Comparison of ENCODE assay signal across 10 cellular contexts in the genomic region with DNA sequence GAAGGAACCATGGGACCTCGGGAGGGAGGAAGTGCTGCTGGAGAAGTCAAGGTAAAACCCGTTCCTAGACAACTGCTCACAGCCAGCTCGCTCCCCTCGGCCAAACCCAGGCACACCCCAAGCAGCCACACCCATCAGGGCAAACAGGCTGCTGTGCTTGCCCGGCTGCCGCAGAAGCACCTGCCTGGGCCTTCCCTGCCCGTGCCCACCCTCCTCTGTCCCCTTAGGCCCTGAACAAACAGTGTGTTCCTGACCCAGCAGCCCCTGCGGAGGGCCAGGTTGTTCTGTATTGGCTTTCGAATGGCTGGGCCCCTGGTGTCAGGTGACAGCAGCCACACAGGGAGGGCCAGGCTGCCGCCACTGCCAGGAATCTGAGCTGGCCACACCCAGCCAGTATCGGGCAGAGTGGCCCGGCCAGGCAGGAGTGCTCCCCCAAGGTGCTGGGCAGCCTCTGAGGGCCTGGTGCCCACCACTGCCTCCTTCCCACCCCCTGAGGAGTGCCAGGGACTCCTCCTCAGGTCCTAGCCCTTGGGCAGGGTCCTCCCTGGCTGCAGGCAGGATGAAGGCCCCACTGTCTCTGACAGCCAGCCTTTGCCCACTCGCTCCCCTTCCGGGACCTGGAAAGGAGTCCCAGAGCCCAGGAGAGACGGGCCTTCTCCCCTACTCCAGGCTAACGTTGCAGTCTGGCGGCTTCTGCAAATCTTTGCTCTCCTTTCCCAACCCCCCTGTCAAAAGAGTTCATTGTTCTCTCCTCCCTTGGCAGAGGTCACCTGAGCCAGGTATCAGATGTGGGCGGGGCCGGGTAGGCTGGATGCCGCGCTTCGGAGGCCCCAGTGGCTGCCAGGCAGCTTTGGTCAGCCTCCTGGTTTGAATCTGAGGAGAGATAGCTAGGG. TPM values are rescaled to one million over a fixed set of nuclear protein-coding genes. Genes with fewer than 3 reads are reported as not detected.
DNase-seq lines count a peak whose midpoint lies in the region; ATAC-seq and TF ChIP-seq lines count a peak whose summit lies in the region.
"Had no signal": no experiment of that assay in that cellular context is flagged by ENCODE, and none has a peak within 500 bp of the region (broad histone marks: within the 10 kb centered on the region; RNA-seq: fewer than 3 reads in every experiment).

No MANE protein-coding gene starts in this region.

- peak; percentile 86 to 93 (median 90) for TF ChIP-seq POLR2A in body of pancreas (IDR thresholded peaks at IDR 0.05)

- ATAC-seq in body of pancreas (peak; percentile 92), lung (ENCODE audit: insufficient read depth, low FRiP score) (peak; percentile 82), HG03196 (IDR thresholded peaks at IDR 0.05; ENCODE audit: unreplicated experiment) (no peak), HG02610 (IDR thresholded peaks at IDR 0.05; ENCODE audit: unreplicated experiment) (no peak), HG02840 (IDR thresholded peaks at IDR 0.05; ENCODE audit: low FRiP score, unreplicated experiment) (no peak)

- no peak overlapping the region for H3K4me3 ChIP-seq in body of pancreas
- no peak overlapping the region for H3K4me3 ChIP-seq in lung
- H3K4me3 ChIP-seq: SK-N-MC had no signal

- H3K27me3 ChIP-seq in body of pancreas (no peaks in the 10 kb centered on the region), lung (ENCODE audit: control insufficient read depth, insufficient read depth) (no peaks in the 10 kb centered on the region)

- 5 to 19% methylated on average over 8 to 18 of the region's 22 CpGs for WGBS in body of pancreas, 2 donors
- WGBS in lung, 2 donors, result 69 to 84% methylated on average over 22 of the region's 22 CpGs

- peaks cover 76% of the 10 kb centered on the region for H3K4me1 ChIP-seq in body of pancreas
- H3K4me1 ChIP-seq in lung (ENCODE audit: control insufficient read depth in 2 of 2, insufficient read depth in 2 of 2, low read length in 2 of 2), result peaks cover 0 to 2% of the 10 kb centered on the region in 2 donors

- intact Hi-C loops in body of pancreas (cut with DNase I), result no loop called here

- peak in 2 of 7 experiments; percentile 4 to 12 for TF ChIP-seq CTCF in body of pancreas (IDR thresholded peaks at IDR 0.05)
- no peak for TF ChIP-seq CTCF in lung (IDR thresholded peaks at IDR 0.05; ENCODE audit: control extremely low read depth, extremely low read depth)

- peak overlapping the region; percentile 97 to 100 (median 98) for H3K27ac ChIP-seq in body of pancreas
- H3K27ac ChIP-seq in lung (ENCODE audit: low read depth in 1 of 2, low read length in 1 of 2), result peak overlapping the region in 1 of 2 donors; percentile 91
- H3K27ac ChIP-seq: SK-N-MC had no signal

- H3K36me3 ChIP-seq in body of pancreas (replicated peaks in 1 of 2; ENCODE audit: insufficient read depth in 1 of 2, low read depth in 2 of 2), result no peaks in the 10 kb centered on the region
- H3K36me3 ChIP-seq in lung (ENCODE audit: control insufficient read depth in 2 of 2, insufficient read depth in 2 of 2, low read length in 2 of 2), result no peaks in the 10 kb centered on the region

- no peaks in the 10 kb centered on the region for H3K9me3 ChIP-seq in body of pancreas
- peaks cover 0 to 2% of the 10 kb centered on the region in 2 donors for H3K9me3 ChIP-seq in lung (ENCODE audit: control insufficient read depth in 2 of 2, insufficient read depth in 1 of 2, low read length in 1 of 2)

- DNase-seq in COLO668 (lab: John Stamatoyannopoulos, UW; ENCODE audit: unreplicated experiment) (peak; percentile 93), NCI-H1436 treated with DMSO at 0.1 percent for 48 hours (lab: John Stamatoyannopoulos, UW) (peak; percentile 51), body of pancreas (peak; percentile 87 to 96 (median 94)), lung (ENCODE audit: low spot score) (peak; percentile 89), GOT3 (lab: John Stamatoyannopoulos, UW) (no peak)
- DNase-seq: stimulated activated naive CD4-positive, alpha-beta T cell treated with Interleukin-2 at 50 U/mL for 16 hours had no signal

RNA-seq across cellular contexts. Expression of a gene that starts 24.0 kb away (rescaled TPM):
- total RNA-seq in body of pancreas (100 to 1,000 TPM; 113 to 251 TPM), lung (100 to 1,000 TPM; 103 to 199 TPM)
- polyA plus RNA-seq in lung, result 100 to 1,000 TPM in 1 of 2 donors, 10 to 100 TPM in 1; 80.5 to 195 TPM

RNA-seq across cellular contexts. Expression of a gene that starts 33.2 kb away (rescaled TPM):
- total RNA-seq in body of pancreas, result 100 to 1,000 TPM in 1 of 2 donors, 10 to 100 TPM in 1; 63.8 to 123 TPM
- 10 to 100 TPM; 18.4 to 22.4 TPM for total RNA-seq in lung
- 10 to 100 TPM; 20.9 to 36.5 TPM for polyA plus RNA-seq in lung

RNA-seq across cellular contexts. Expression of a gene that starts 34.2 kb away (rescaled TPM):
- total RNA-seq in body of pancreas (10 to 100 TPM in 1 of 2 donors, 1 to 10 TPM in 1; 9.1 to 16.2 TPM), lung (10 to 100 TPM; 44.1 to 81.5 TPM)
- 10 to 100 TPM; 22.3 to 26.1 TPM for polyA plus RNA-seq in lung

RNA-seq across cellular contexts. Expression of a gene that starts 38.1 kb away (rescaled TPM):
- 100 to 1,000 TPM in 1 of 2 donors, 10 to 100 TPM in 1; 61.2 to 183 TPM for total RNA-seq in body of pancreas
- total RNA-seq in lung, result 100 to 1,000 TPM; 194 to 197 TPM
- polyA plus RNA-seq in lung, result 100 to 1,000 TPM in 1 of 2 donors, 10 to 100 TPM in 1; 84.5 to 141 TPM

Comparison
In these comparisons a context has a peak if more than half of its experiments do, and no peak if none do; other contexts are left out.
1. ATAC-seq: peak in body of pancreas (single experiment) and lung (single experiment); none in HG03196 (single experiment), HG02610 (single experiment) and HG02840 (single experiment).